Comparison of ENCODE assay signal across 28 cellular contexts in genomic region chr5:6678385-6678784, GRCh38.
"Had no signal": no experiment of that assay in that cellular context is flagged by ENCODE, and none has a peak within 500 bp of the region (broad histone marks: within the 10 kb centered on the region; RNA-seq: fewer than 3 reads in every experiment).

No MANE protein-coding gene starts in this region.

- DNase-seq: natural killer cell; occipital lobe; ovary; posterior cingulate gyrus; psoas muscle; right cardiac atrium; stimulated activated CD4-positive, alpha-beta T cell treated with anti-CD3 and anti-CD28 coated beads, Interleukin-15, amount 100 ng/mL, for 24 hours; stimulated activated CD4-positive, alpha-beta T cell treated with anti-CD3 and anti-CD28 coated beads, Interleukin-2, amount 100 ng/mL, for 24 hours; stimulated activated CD4-positive, alpha-beta T cell treated with anti-CD3 and anti-CD28 coated beads, Interleukin-2, amount 100 ng/mL, for 48 hours; stimulated activated CD4-positive, alpha-beta T cell treated with anti-CD3 and anti-CD28 coated beads, Interleukin-4, amount 100 ng/mL, for 24 hours; stimulated activated naive B cell treated with anti-CD40 and anti-IgM and Interleukin-4, amounts not matched to agents 10 μg/mL and 1 μg/mL and 100 μg/mL, for 72 hours; stimulated activated naive CD4-positive, alpha-beta T cell treated with Interleukin-2 at 50 U/mL for 16 hours; stomach; thyroid gland; trophoblast cell; upper lobe of left lung had no signal

- H3K36me3 ChIP-seq: neural progenitor cell, ovary, stomach, thoracic aorta, thyroid gland, upper lobe of left lung, vagina had no signal

- ATAC-seq: psoas muscle; right cardiac atrium; sciatic nerve; stimulated activated effector memory CD8-positive, alpha-beta T cell treated with anti-CD3 and anti-CD28 coated beads, Interleukin-12 subunit alpha, Interleukin-12 subunit beta, amount 100 ng/mL, for 72 hours; stimulated activated naive B cell treated with anti-CD40 and anti-IgM and Interleukin-4, amounts not matched to agents 10 μg/mL and 1 μg/mL and 100 μg/mL, for 72 hours had no signal

- H3K27ac Mint-ChIP-seq: natural killer cell; nephron; neural progenitor cell; progenitor cell of endocrine pancreas; stimulated activated effector memory CD8-positive, alpha-beta T cell treated with anti-CD3 and anti-CD28 coated beads, Interleukin-12 subunit alpha, Interleukin-12 subunit beta, amount 100 ng/mL, for 72 hours; stimulated activated naive B cell treated with anti-CD40 and anti-IgM and Interleukin-4, amounts not matched to agents 10 μg/mL and 1 μg/mL and 100 μg/mL, for 72 hours; stimulated activated naive CD8-positive, alpha-beta T cell treated with anti-CD3 and anti-CD28 coated beads, Interleukin-15, Interleukin-2, amounts not matched to agents 100 ng/mL and 50 ng/mL, for 24 hours had no signal

- H3K27ac ChIP-seq: neural progenitor cell, ovary, parathyroid adenoma, psoas muscle, skin epidermis, stomach, thoracic aorta, thyroid gland, tibial nerve, upper lobe of left lung, vagina had no signal

- H3K9me3 ChIP-seq: ovary, psoas muscle, stomach, thoracic aorta, thyroid gland, tibial nerve, upper lobe of left lung, vagina had no signal

- H3K36me3 Mint-ChIP-seq: natural killer cell; stimulated activated effector memory CD8-positive, alpha-beta T cell treated with anti-CD3 and anti-CD28 coated beads, Interleukin-12 subunit alpha, Interleukin-12 subunit beta, amount 100 ng/mL, for 72 hours had no signal

- FAIRE-seq: urothelium cell line had no signal

- H3K4me3 ChIP-seq: neural progenitor cell, ovary, psoas muscle, skin epidermis, stomach, thoracic aorta, thyroid gland, tibial nerve, upper lobe of left lung, vagina had no signal

- H3K27me3 ChIP-seq: neural progenitor cell, ovary, thyroid gland, upper lobe of left lung, vagina had no signal

- H3K4me1 ChIP-seq: neural progenitor cell, parathyroid adenoma, psoas muscle, stomach, thyroid gland, tibial nerve, upper lobe of left lung, vagina had no signal

- H3K9me3 Mint-ChIP-seq: nephron; stimulated activated effector memory CD8-positive, alpha-beta T cell treated with anti-CD3 and anti-CD28 coated beads, Interleukin-12 subunit alpha, Interleukin-12 subunit beta, amount 100 ng/mL, for 72 hours; stimulated activated naive CD8-positive, alpha-beta T cell treated with anti-CD3 and anti-CD28 coated beads, Interleukin-15, Interleukin-2, amounts not matched to agents 100 ng/mL and 50 ng/mL, for 24 hours had no signal

- H3K4me1 Mint-ChIP-seq: natural killer cell, nephron had no signal

- H3K9ac ChIP-seq: neural progenitor cell, parathyroid adenoma had no signal

- H3K4me3 Mint-ChIP-seq: natural killer cell; nephron; neural progenitor cell; stimulated activated effector memory CD8-positive, alpha-beta T cell treated with anti-CD3 and anti-CD28 coated beads, Interleukin-12 subunit alpha, Interleukin-12 subunit beta, amount 100 ng/mL, for 72 hours; stimulated activated naive B cell treated with anti-CD40 and anti-IgM and Interleukin-4, amounts not matched to agents 10 μg/mL and 1 μg/mL and 100 μg/mL, for 72 hours; stimulated activated naive CD8-positive, alpha-beta T cell treated with anti-CD3 and anti-CD28 coated beads, Interleukin-15, Interleukin-2, amounts not matched to agents 100 ng/mL and 50 ng/mL, for 24 hours had no signal
